8 cellular contexts compared by ENCODE assay signal in genomic region chr21:31335957-31336738, GRCh38. TPM values are rescaled to one million over a fixed set of nuclear protein-coding genes. Genes with fewer than 3 reads are reported as not detected.
DNase-seq lines count a peak whose midpoint lies in the region; ATAC-seq and TF ChIP-seq lines count a peak whose summit lies in the region.

No MANE protein-coding gene starts in this region.

- peak overlapping the region in 1 of 2 experiments; percentile 38; a peak in 2 of 4 replicates for H4K8ac ChIP-seq in IMR-90 (ENCODE audit: low read depth in 2 of 2, low read length in 2 of 2)

- H3K9me3 ChIP-seq in IMR-90 (ENCODE audit: control insufficient read depth, insufficient read depth, low read length) = no peaks in the 10 kb centered on the region

- H3K9me1 ChIP-seq in IMR-90 (ENCODE audit: insufficient read depth, low read length) = peaks cover 10% of the 10 kb centered on the region

- H3K36me3 ChIP-seq in IMR-90 (ENCODE audit: control insufficient read depth, insufficient read depth, low read length) = no peaks in the 10 kb centered on the region

- peak overlapping the region; percentile 28 for H2BK5ac ChIP-seq in IMR-90 (ENCODE audit: low read depth, low read length, poor library complexity, severe bottlenecking)

- peak overlapping the region; percentile 32 for H2BK20ac ChIP-seq in IMR-90 (ENCODE audit: low read depth, low read length)

- H3K23ac ChIP-seq in IMR-90 (ENCODE audit: low read depth, low read length) = no peak overlapping the region

- TF ChIP-seq POLR2A in IMR-90 (IDR thresholded peaks at IDR 0.05; ENCODE audit: low read depth, low read length) = no peak

- BruUV-seq in IMR-90 (replicated peaks; lab: Mats Ljungman, UMichigan) = no TSS peak

- H3K4me2 ChIP-seq in IMR-90 (ENCODE audit: low read depth, low read length) = no peak overlapping the region

- dilution Hi-C loops in IMR-90 (cut with HindIII; ENCODE audit: low sequenced_read_pairs, unreplicated experiment) = no loop called here

- no peak overlapping the region; the same call in 1 of the 2 replicates for H3K18ac ChIP-seq in IMR-90 (ENCODE audit: low read depth, low read length)

- no peak overlapping the region for H2AFZ ChIP-seq in IMR-90 (replicated peaks; ENCODE audit: low read length, poor library complexity)

- H2BK120ac ChIP-seq in IMR-90 (ENCODE audit: low read depth, low read length) = peak overlapping the region; percentile 39

- H3K27ac ChIP-seq in IMR-90 (ENCODE audit: insufficient read depth, low read length) (no peak overlapping the region), coronary artery (no peak overlapping the region)

- no peaks in the 10 kb centered on the region for H3K79me1 ChIP-seq in IMR-90 (ENCODE audit: low read depth in 1 of 2, low read length in 2 of 2)

- H4K20me1 ChIP-seq in IMR-90 (ENCODE audit: insufficient read depth, low read length) = no peaks in the 10 kb centered on the region; the same call in 1 of the 2 replicates

- H3K4me1 ChIP-seq in IMR-90 (ENCODE audit: control insufficient read depth, insufficient read depth, low read length) = peaks cover 7% of the 10 kb centered on the region

- ATAC-seq in IMR-90 (ENCODE audit: low read depth) (peak; percentile 92), HG03108 (IDR thresholded peaks at IDR 0.05; ENCODE audit: unreplicated experiment) (no peak)

- H3K56ac ChIP-seq in IMR-90 (ENCODE audit: extremely low read depth, insufficient read depth, low read length) = no peak overlapping the region

- no peak overlapping the region for H3K14ac ChIP-seq in IMR-90 (replicated peaks; ENCODE audit: low read depth, low read length)

- TF ChIP-seq CTCF in IMR-90 (conservative IDR thresholded peaks at IDR 0.05; ENCODE audit: low read depth, low read length) = no peak
- TF ChIP-seq CTCF in coronary artery (IDR thresholded peaks at IDR 0.05) = no peak

- H3K4me3 ChIP-seq in IMR-90 (ENCODE audit: insufficient read depth, low read depth, low read length) = no peak overlapping the region
- no peak overlapping the region for H3K4me3 ChIP-seq in coronary artery

- H4K91ac ChIP-seq in IMR-90 (ENCODE audit: insufficient read depth, low read depth, low read length) = peak overlapping the region; percentile 14; the same call in 1 of the 2 replicates

- 100% methylated on average over 1 of the region's 12 CpGs; no CpG with 5 or more reads in 1 of the 2 experiments for WGBS in IMR-90 (ENCODE audit: extremely low coverage in 2 of 2, insufficient read length in 1 of 2), 2 experiments

- H3K9ac ChIP-seq in IMR-90 (ENCODE audit: low read depth, low read length) = no peak overlapping the region

- peak overlapping the region; percentile 45; the same call in 1 of the 3 replicates for H2BK15ac ChIP-seq in IMR-90 (ENCODE audit: low read depth, low read length)

- DNase-seq in ELR (ENCODE audit: low read depth) = peak; percentile 80
- peak; percentile 95 for DNase-seq in IMR-90
- DNase-seq in brain pericyte (ENCODE audit: low read depth, low spot score) = peak; percentile 44
- peak; percentile 91 for DNase-seq in myocyte (ENCODE audit: low read depth)
- DNase-seq in NOMO-1 treated with dmso at 0.1 percent for 144 hours (lab: John Stamatoyannopoulos, UW; ENCODE audit: unreplicated experiment) = no peak
- DNase-seq in coronary artery (ENCODE audit: low spot score) = no peak
- no peak for DNase-seq in DMS153 (lab: John Stamatoyannopoulos, UW)

- POLR2A ChIA-PET in IMR-90 (lab: Charles Lee; ENCODE audit: unreplicated experiment) = no interaction called here

- peak overlapping the region; percentile 61 for H2AK5ac ChIP-seq in IMR-90 (ENCODE audit: low read depth, low read length)

- peak overlapping the region; percentile 14 for H2AK9ac ChIP-seq in IMR-90 (replicated peaks; ENCODE audit: low read depth, low read length, poor library complexity)

- CTCF ChIA-PET in IMR-90 (lab: Yijun Ruan, JAX) = interaction anchor here (1.8 kb wide), 1 partner anchor 12 kb away, joined by 6 read pairs; no protein-coding TSS in a partner anchor

- in situ Hi-C loops in IMR-90 (cut with MboI; ENCODE audit: low sequenced_read_pairs) = no loop called here

- peaks cover 9% of the 10 kb centered on the region; the same call in 1 of the 2 replicates for H3K27me3 ChIP-seq in IMR-90 (ENCODE audit: control insufficient read depth, insufficient read depth, low read length)

- H4K5ac ChIP-seq in IMR-90 (ENCODE audit: low read depth, low read length) = no peak overlapping the region

- TF ChIP-seq RAD21 in IMR-90 (IDR thresholded peaks at IDR 0.05; ENCODE audit: low read length) = no peak

- intact Hi-C loops in IMR-90 (cut with micrococcal nuclease) = no loop called here

- H3K4ac ChIP-seq in IMR-90 (ENCODE audit: low read depth, low read length) = peak overlapping the region; percentile 73

TF ChIP-seq in IMR-90, 13 proteins besides CTCF, POLR2A, EP300 and RAD21:
- TF ChIP-seq RCOR1 (IDR thresholded peaks at IDR 0.05; ENCODE audit: insufficient replicate concordance, low read length) (no peak), MXI1 (IDR thresholded peaks at IDR 0.05; ENCODE audit: borderline replicate concordance, low read depth, low read length) (no peak), NFE2L2 (IDR thresholded peaks at IDR 0.05; ENCODE audit: low read depth, low read length) (no peak), CEBPB (IDR thresholded peaks at IDR 0.05; ENCODE audit: low read depth, low read length) (peak; percentile 28; the same call in 1 of the 2 replicates), FOS (IDR thresholded peaks at IDR 0.05; ENCODE audit: low read depth, low read length) (peak; percentile 90)

RNA-seq across cellular contexts. Expression of gene TIAM1, which starts 7.9 kb away (rescaled TPM):
- total RNA-seq in IMR-90 (2012; rRNA removed) = 9.2 and 9.3 TPM in 2 replicates
- polyA plus RNA-seq in IMR-90 (2012; rRNA removed) = 2.9 TPM in 2 replicates
- polyA plus RNA-seq in IMR-90 (2012; cell fraction: cytosol; rRNA removed) = 1.5 and 2.0 TPM in 2 replicates
- polyA plus RNA-seq in IMR-90 (2012; cell fraction: nucleus; rRNA removed; ENCODE audit: low replicate concordance) = 3.9 and 4.0 TPM in 2 replicates
- total RNA-seq in myocyte = 4.9 and 7.8 TPM in 2 replicates
- 6.0 TPM for polyA plus RNA-seq in myocyte (2012)

Comparison
In these comparisons a context has a peak if more than half of its experiments do, and no peak if none do; other contexts are left out.
1. DNase-seq: peak in ELR (single experiment), IMR-90 (single experiment), brain pericyte (single experiment) and myocyte (single experiment); none in NOMO-1 treated with dmso at 0.1 percent for 144 hours (single experiment), coronary artery (single experiment) and DMS153 (single experiment).